Comparison of ENCODE assay signal across 8 cellular contexts in genomic region chr10:101780818-101781654, GRCh38. TPM values are rescaled to one million over a fixed set of nuclear protein-coding genes. Genes with fewer than 3 reads are reported as not detected.
DNase-seq lines count a peak whose midpoint lies in the region; ATAC-seq and TF ChIP-seq lines count a peak whose summit lies in the region.

No MANE protein-coding gene starts in this region.

- ATAC-seq in PC-3, result peak; percentile 56
- no peak for ATAC-seq in thoracic aorta (ENCODE audit: insufficient number of reproducible peaks, low FRiP score, low read depth)
- ATAC-seq in HG03097 (IDR thresholded peaks at IDR 0.05; ENCODE audit: low FRiP score, unreplicated experiment), result no peak

- no peaks in the 10 kb centered on the region for H4K20me1 ChIP-seq in PC-3 (ENCODE audit: low read length)

- H3F3A ChIP-seq in PC-3 (ENCODE audit: low read length, unreplicated experiment), result peaks cover 3% of the 10 kb centered on the region

- H3K4me1 ChIP-seq in PC-3 (ENCODE audit: insufficient read depth, low read length), result peaks cover 20% of the 10 kb centered on the region
- H3K4me1 ChIP-seq in thoracic aorta (ENCODE audit: control insufficient read depth in 1 of 2, low read depth in 2 of 2), result peaks cover 14 to 50% of the 10 kb centered on the region in 2 donors

- H3K9me3 ChIP-seq in PC-3 (ENCODE audit: low read length), result no peaks in the 10 kb centered on the region
- no peaks in the 10 kb centered on the region for H3K9me3 ChIP-seq in thoracic aorta

- CTCF ChIA-PET in PC-3 (lab: Charles Lee), result interaction anchor here (0.6 to 1.4 kb wide), 7 partner anchors 15 to 314 kb away, joined by 3 to 18 read pairs (median 4); partner anchors contain the start of gene OGA

- peak overlapping the region; percentile 99; the same call in 1 of the 2 replicates for H3K4me2 ChIP-seq in PC-3 (ENCODE audit: low read length)

- peak overlapping the region; percentile 95; the same call in 1 of the 2 replicates for H3K4me3 ChIP-seq in PC-3 (ENCODE audit: low read length)
- H3K4me3 ChIP-seq in fibroblast of pulmonary artery (replicated peaks; ENCODE audit: low read depth, low read length), result no peak overlapping the region
- no peak overlapping the region for H3K4me3 ChIP-seq in thoracic aorta

- no peak overlapping the region for H3K9ac ChIP-seq in PC-3 (ENCODE audit: low read length)

- no TSS peak for BruUV-seq in PC-3 (replicated peaks; lab: Mats Ljungman, UMichigan)

- H3K27ac ChIP-seq in PC-3 (ENCODE audit: low read length), result no peak overlapping the region
- H3K27ac ChIP-seq in thoracic aorta, result no peak overlapping the region

- POLR2A ChIA-PET in PC-3 (lab: Charles Lee; ENCODE audit: unreplicated experiment), result no interaction called here

- H3K79me2 ChIP-seq in PC-3 (ENCODE audit: low read length), result peaks cover 18% of the 10 kb centered on the region

- H3K9me2 ChIP-seq in PC-3 (replicated peaks; ENCODE audit: low read length), result no peaks in the 10 kb centered on the region

- no peak overlapping the region for H2AFZ ChIP-seq in PC-3 (ENCODE audit: low read length)

- intact Hi-C loops in PC-3 (cut with micrococcal nuclease), result loop anchor here (1.0 to 5.0 kb wide), 2 partner anchors 179 to 194 kb away; partner anchors contain the start of genes DPCD and POLL

- DNase-seq in DMS 273 treated with DMSO at 0.1 percent for 48 hours (lab: John Stamatoyannopoulos, UW) (peak; percentile 51), HK-2 (ENCODE audit: unreplicated experiment) (peak; percentile 76), PC-3 (peak; percentile 60), fibroblast of pulmonary artery (ENCODE audit: low read depth) (peak; percentile 72), occipital lobe (lab: John Stamatoyannopoulos, UW) (peak; percentile 41), thoracic aorta (ENCODE audit: low spot score) (no peak)
- peak; percentile 82 to 86 for DNase-seq in activated T-cell treated with anti-CD3 and anti-CD28 coated beads, Interleukin-2, amount 50 U/mL, for 48 hours

- H3K27me3 ChIP-seq in PC-3 (ENCODE audit: low read length) (no peaks in the 10 kb centered on the region), thoracic aorta (replicated peaks; ENCODE audit: insufficient read depth) (no peaks in the 10 kb centered on the region)

- peak; percentile 84 for TF ChIP-seq CTCF in PC-3 (conservative IDR thresholded peaks at IDR 0.05; ENCODE audit: low read depth, low read length)
- TF ChIP-seq CTCF in fibroblast of pulmonary artery (IDR thresholded peaks at IDR 0.05; ENCODE audit: low read length, missing control alignments), result peak; percentile 88
- peak; percentile 88 for TF ChIP-seq CTCF in thoracic aorta (IDR thresholded peaks at IDR 0.05)

- H3K36me3 ChIP-seq in PC-3 (ENCODE audit: low read depth, low read length), result peaks cover 3% of the 10 kb centered on the region
- H3K36me3 ChIP-seq in thoracic aorta, result peaks cover 9% of the 10 kb centered on the region

RNA-seq across cellular contexts. Expression of gene NPM3, which starts 2.2 kb away (rescaled TPM):
- 117 and 128 TPM in 2 replicates for total RNA-seq in PC-3 (2014; rRNA removed)
- 35.2 TPM for total RNA-seq in occipital lobe
- total RNA-seq in thoracic aorta, result 10 to 100 TPM; 16.3 to 19.9 TPM

RNA-seq across cellular contexts. Expression of gene FGF8, which starts 5.1 kb away (rescaled TPM):
- total RNA-seq in PC-3 (2014; rRNA removed), result not detected in 2 replicates
- total RNA-seq in occipital lobe, result not detected
- total RNA-seq in thoracic aorta, result not detected

RNA-seq across cellular contexts. Expression of gene OGA, which starts 37.2 kb away (rescaled TPM):
- 42.7 and 43.0 TPM in 2 replicates for total RNA-seq in PC-3 (2014; rRNA removed)
- total RNA-seq in occipital lobe, result 349 TPM
- total RNA-seq in thoracic aorta, result 100 to 1,000 TPM; 131 to 241 TPM
